In genomic region chr12:111598637-111599458, GRCh38 we compare ENCODE assay signal across 8 cellular contexts. TPM values are rescaled to one million over a fixed set of nuclear protein-coding genes. Genes with fewer than 3 reads are reported as not detected.
DNase-seq lines count a peak whose midpoint lies in the region; ATAC-seq and TF ChIP-seq lines count a peak whose summit lies in the region.

Gene ATXN2, minus strand, starts transcription at chr12:111599315. Its CDS starts 281 bp downstream, at chr12:111599034.

- peak within 1 kb of the TSS; percentile 98 to 99 (median 99) for H3K9ac ChIP-seq in BLaER1 treated with 17β-estradiol and CSF1 and Interleukin-3, amounts not matched to agents 10 nM and 100 nM

- peak within 1 kb of the TSS; percentile 81 to 100 (median 94) for H3K4me3 ChIP-seq in BLaER1 treated with 17β-estradiol and CSF1 and Interleukin-3, amounts not matched to agents 10 nM and 100 nM
- peak within 1 kb of the TSS; percentile 97 for H3K4me3 ChIP-seq in OCI-LY7 (ENCODE audit: low read depth, low read length, poor library complexity, severe bottlenecking)
- H3K4me3 ChIP-seq in gastroesophageal sphincter = peak within 1 kb of the TSS; percentile 95
- H3K4me3 ChIP-seq in neutrophil (ENCODE audit: low read depth in 1 of 2, low read length in 1 of 2) = peak within 1 kb of the TSS; percentile 85 to 92
- H3K4me3 ChIP-seq in testis = peak within 1 kb of the TSS; percentile 82 to 92

- DNase-seq in OCI-LY7 (ENCODE audit: low spot score) (peak; percentile 85), testis (peak; percentile 71)
- peak; percentile 51 for DNase-seq in activated gamma-delta T cell treated with anti-CD3 and anti-CD28 coated beads, Interleukin-2, amount 50 U/mL, for 16 hours (ENCODE audit: low read depth)

- H3K79me2 ChIP-seq in OCI-LY7 (ENCODE audit: insufficient read depth, low read depth, low read length) = peaks cover 50% of the 10 kb centered on the region

- POLR2A ChIA-PET in OCI-LY7 (lab: Charles Lee) = no interaction called here

- peak within 1 kb of the TSS; percentile 98 to 100 (median 99) for H3K27ac ChIP-seq in BLaER1 treated with 17β-estradiol and CSF1 and Interleukin-3, amounts not matched to agents 10 nM and 100 nM
- H3K27ac ChIP-seq in OCI-LY7 (ENCODE audit: low read depth, low read length, poor library complexity, severe bottlenecking) (peak within 1 kb of the TSS; percentile 77), gastroesophageal sphincter (peak within 1 kb of the TSS; percentile 81 to 99 (median 96)), neutrophil (peak within 1 kb of the TSS; percentile 92), testis (peak within 1 kb of the TSS; percentile 93 to 97)

- CTCF ChIA-PET in OCI-LY7 (lab: Charles Lee; ENCODE audit: unreplicated experiment) = no interaction called here

- no peaks in the 10 kb centered on the region for H3K27me3 ChIP-seq in BLaER1 treated with 17β-estradiol and CSF1 and Interleukin-3, amounts not matched to agents 10 nM and 100 nM
- no peaks in the 10 kb centered on the region for H3K27me3 ChIP-seq in gastroesophageal sphincter
- no peaks in the 10 kb centered on the region for H3K27me3 ChIP-seq in neutrophil
- H3K27me3 ChIP-seq in testis = no peaks in the 10 kb centered on the region

- H3K4me2 ChIP-seq in BLaER1 treated with 17β-estradiol and CSF1 and Interleukin-3, amounts not matched to agents 10 nM and 100 nM = peak within 1 kb of the TSS; percentile 90 to 99 (median 95)
- peak within 1 kb of the TSS; percentile 82 for H3K4me2 ChIP-seq in OCI-LY7 (ENCODE audit: low read length)

- no peak for TF ChIP-seq EP300 in gastroesophageal sphincter (IDR thresholded peaks at IDR 0.05)

- H3K9me3 ChIP-seq in BLaER1 treated with 17β-estradiol and CSF1 and Interleukin-3, amounts not matched to agents 10 nM and 100 nM (replicated peaks in 1 of 11) = peaks cover 0 to 7% (median 0%) of the 10 kb centered on the region in 11 experiments; a peak in 3 of 22 replicates
- H3K9me3 ChIP-seq in OCI-LY7 (ENCODE audit: low read length) (0 out of 2 replicates have a peak, but pooled peaks cover 3% of the 10 kb centered on the region), gastroesophageal sphincter (no peaks in the 10 kb centered on the region), neutrophil (no peaks in the 10 kb centered on the region), testis (no peaks in the 10 kb centered on the region)

- H4K20me1 ChIP-seq in BLaER1 treated with 17β-estradiol and CSF1 and Interleukin-3, amounts not matched to agents 10 nM and 100 nM = peaks cover 38 to 47% (median 42%) of the 10 kb centered on the region in 11 experiments
- peaks cover 17% of the 10 kb centered on the region for H4K20me1 ChIP-seq in OCI-LY7 (ENCODE audit: insufficient read depth, low read length)

- ATAC-seq in GM19351 (IDR thresholded peaks at IDR 0.05; ENCODE audit: unreplicated experiment) = peak; percentile 37
- peak; percentile 40 for ATAC-seq in HG03460 (IDR thresholded peaks at IDR 0.05; ENCODE audit: unreplicated experiment)
- peak; percentile 75 for ATAC-seq in gastroesophageal sphincter

- intact Hi-C loops in OCI-LY7 (cut with micrococcal nuclease; ENCODE audit: unreplicated experiment) = loop anchor here (2.0 to 5.0 kb wide), 2 partner anchors 192 to 414 kb away; partner anchors contain the start of genes ERP29, SH2B3 and TMEM116
- intact Hi-C loops in testis (cut with DNase I; ENCODE audit: low total_unique reads) = no loop called here

- H2AFZ ChIP-seq in OCI-LY7 (ENCODE audit: low read length) = peak within 1 kb of the TSS; percentile 44; the same call in 1 of the 2 replicates

- H3K4me1 ChIP-seq in BLaER1 treated with 17β-estradiol and CSF1 and Interleukin-3, amounts not matched to agents 10 nM and 100 nM = peaks cover 31 to 44% (median 37%) of the 10 kb centered on the region in 10 experiments
- H3K4me1 ChIP-seq in OCI-LY7 (ENCODE audit: insufficient read depth, low read length, poor library complexity, severe bottlenecking) = peaks cover 32% of the 10 kb centered on the region
- peaks cover 0 to 46% (median 16%) of the 10 kb centered on the region in 3 donors for H3K4me1 ChIP-seq in gastroesophageal sphincter
- peaks cover 21 to 26% of the 10 kb centered on the region in 2 experiments for H3K4me1 ChIP-seq in neutrophil (ENCODE audit: control insufficient read depth in 1 of 2, insufficient read depth in 1 of 2, low read depth in 1 of 2, low read length in 1 of 2)
- peaks cover 39% of the 10 kb centered on the region for H3K4me1 ChIP-seq in testis

- no TSS peak for BruUV-seq in OCI-LY7 (replicated peaks; lab: Mats Ljungman, UMichigan)

- peak in 1 of 2 donors; percentile 4 for TF ChIP-seq POLR2A in gastroesophageal sphincter (IDR thresholded peaks at IDR 0.05)
- no peak for TF ChIP-seq POLR2A in testis (IDR thresholded peaks at IDR 0.05)

- no peaks in the 10 kb centered on the region for H3K9me2 ChIP-seq in OCI-LY7 (ENCODE audit: insufficient read depth, low read length)

- WGBS in gastroesophageal sphincter (ENCODE audit: low coverage in 1 of 2), 2 donors = no CpG with 5 or more reads among the region's 120 CpGs
- whole genome bisulfite sequencing in testis, 2 donors = 1% methylated on average over 52 of the region's 120 CpGs; no CpG with 5 or more reads in 1 of the 2 donors

- peaks cover 0 to 7% (median 0%) of the 10 kb centered on the region in 11 experiments; a peak in 4 of 22 replicates for H3K36me3 ChIP-seq in BLaER1 treated with 17β-estradiol and CSF1 and Interleukin-3, amounts not matched to agents 10 nM and 100 nM
- H3K36me3 ChIP-seq in OCI-LY7 (ENCODE audit: insufficient read depth, low read length) = peaks cover 11% of the 10 kb centered on the region; the same call in 1 of the 2 replicates
- H3K36me3 ChIP-seq in gastroesophageal sphincter = no peaks in the 10 kb centered on the region
- no peaks in the 10 kb centered on the region for H3K36me3 ChIP-seq in neutrophil
- no peaks in the 10 kb centered on the region for H3K36me3 ChIP-seq in testis (ENCODE audit: low read depth, missing control alignments)

- TF ChIP-seq CTCF in OCI-LY7 (conservative IDR thresholded peaks at IDR 0.05; ENCODE audit: low read length) = no peak
- TF ChIP-seq CTCF in gastroesophageal sphincter (IDR thresholded peaks at IDR 0.05) = no peak
- no peak for TF ChIP-seq CTCF in neutrophil (IDR thresholded peaks at IDR 0.05)
- TF ChIP-seq CTCF in testis (IDR thresholded peaks at IDR 0.05) = no peak

RNA-seq across cellular contexts. Expression of gene ATXN2, which starts in this region (rescaled TPM):
- total RNA-seq in OCI-LY7 (2014; rRNA removed; shearing (Covaris generic)) = 21.2 and 36.1 TPM in 2 replicates
- total RNA-seq in OCI-LY7 (2022) (81.4 and 89.0 TPM in 2 replicates), gastroesophageal sphincter (10 to 100 TPM; 40.9 to 93.4 (median 50.1) TPM), testis (100 to 1,000 TPM; 145 to 165 TPM)
- polyA plus RNA-seq in testis (ENCODE audit: insufficient read depth, low read depth, low replicate concordance) = 61.4 TPM

Comparison
In these comparisons a context has a peak if more than half of its experiments do, and no peak if none do; other contexts are left out.
1. Peak in every context shown above with its lines: DNase-seq, ATAC-seq, H3K4me3 ChIP-seq and H3K27ac ChIP-seq.